Comparison of ENCODE assay signal across 8 cellular contexts in genomic region chr14:35512765-35513164, GRCh38. TPM values are rescaled to one million over a fixed set of nuclear protein-coding genes. Genes with fewer than 3 reads are reported as not detected.
"Had no signal": no experiment of that assay in that cellular context is flagged by ENCODE, and none has a peak within 500 bp of the region (broad histone marks: within the 10 kb centered on the region; RNA-seq: fewer than 3 reads in every experiment).

No MANE protein-coding gene starts in this region.

- H3K4me3 ChIP-seq: K562 had no signal

- H3K27ac ChIP-seq: HL-60 had no signal

- DNase-seq: IMR-90, KBM-7, KG1 had no signal

- FAIRE-seq: HepG2, HTR-8/SVneo, K562 had no signal

RNA-seq across cellular contexts. Expression of gene INSM2, which starts 21.2 kb away (rescaled TPM):
- total RNA-seq: HepG2, IMR-90, K562 had no signal
- polyA plus RNA-seq: HepG2, IgD-negative memory B cell, IMR-90, K562 had no signal
